In genomic region chr2:155363349-155363888, GRCh38 we compare ENCODE assay signal across 23 cellular contexts.
DNase-seq lines count a peak whose midpoint lies in the region; ATAC-seq and TF ChIP-seq lines count a peak whose summit lies in the region.
"Had no signal": no experiment of that assay in that cellular context is flagged by ENCODE, and none has a peak within 500 bp of the region (broad histone marks: within the 10 kb centered on the region; RNA-seq: fewer than 3 reads in every experiment).

No MANE protein-coding gene starts in this region.

- DNase-seq in LNCaP clone FGC (ENCODE audit: low read depth), result peak; percentile 3
- DNase-seq in NCI-H2227 treated with DMSO at 0.1 percent for 48 hours (lab: John Stamatoyannopoulos, UW), result peak; percentile 39
- no peak for DNase-seq in upper lobe of left lung
- DNase-seq: 8988T; ACHN; AML-193; BE2C; CD4-positive, alpha-beta T cell; CD8-positive, alpha-beta memory T cell; DMS 273 treated with DMSO at 0.1 percent for 48 hours; DMS79; EL; GDM1; H9 had no signal

- H3K9me3 ChIP-seq in parathyroid adenoma (ENCODE audit: control insufficient read depth, low read length), result no peaks in the 10 kb centered on the region
- H3K9me3 ChIP-seq in upper lobe of left lung, result no peaks in the 10 kb centered on the region
- H3K9me3 ChIP-seq: A549; BE2C; BLaER1 treated with 17β-estradiol and CSF1 and Interleukin-3, amounts not matched to agents 10 nM and 100 nM had no signal

- H3K4me3 Mint-ChIP-seq in stimulated activated memory B cell treated with anti-CD40 and anti-IgM and Interleukin-4, amounts not matched to agents 10 μg/mL and 1 μg/mL and 100 μg/mL, for 72 hours, result no peak overlapping the region
- H3K4me3 Mint-ChIP-seq: CD14-positive monocyte; CD4-positive, alpha-beta T cell; CD8-positive, alpha-beta memory T cell; GM23338; H9 had no signal

- no peak for TF ChIP-seq POLR2A in upper lobe of left lung (IDR thresholded peaks at IDR 0.05)

- H3K9ac ChIP-seq in parathyroid adenoma, result no peak overlapping the region
- H3K9ac ChIP-seq: BLaER1 treated with 17β-estradiol and CSF1 and Interleukin-3, amounts not matched to agents 10 nM and 100 nM had no signal

- H3K36me3 ChIP-seq in parathyroid adenoma (ENCODE audit: control insufficient read depth, insufficient read depth, low read length), result no peaks in the 10 kb centered on the region
- no peaks in the 10 kb centered on the region for H3K36me3 ChIP-seq in upper lobe of left lung
- H3K36me3 ChIP-seq: BE2C; BLaER1 treated with 17β-estradiol and CSF1 and Interleukin-3, amounts not matched to agents 10 nM and 100 nM had no signal

- H3K27ac ChIP-seq in parathyroid adenoma (no peak overlapping the region), upper lobe of left lung (no peak overlapping the region)
- H3K27ac ChIP-seq: A549; BLaER1 treated with 17β-estradiol and CSF1 and Interleukin-3, amounts not matched to agents 10 nM and 100 nM had no signal

- WGBS in upper lobe of left lung, 2 donors, result 78% methylated on average over 8 of the region's 8 CpGs

- no peak overlapping the region for H3K27ac Mint-ChIP-seq in stimulated activated memory B cell treated with anti-CD40 and anti-IgM and Interleukin-4, amounts not matched to agents 10 μg/mL and 1 μg/mL and 100 μg/mL, for 72 hours
- H3K27ac Mint-ChIP-seq: CD14-positive monocyte; CD4-positive, alpha-beta T cell; CD8-positive, alpha-beta memory T cell; GM23338; H9 had no signal

- H3K4me2 ChIP-seq in parathyroid adenoma (ENCODE audit: low read length), result peak overlapping the region; percentile 47
- H3K4me2 ChIP-seq: A549; BLaER1 treated with 17β-estradiol and CSF1 and Interleukin-3, amounts not matched to agents 10 nM and 100 nM; GM23338 had no signal

- H3K4me3 ChIP-seq in LNCaP clone FGC (ENCODE audit: low read depth, low read length), result no peak overlapping the region
- no peak overlapping the region for H3K4me3 ChIP-seq in parathyroid adenoma (ENCODE audit: low read depth, low read length)
- peak overlapping the region in 2 of 4 donors; percentile 3 to 19 for H3K4me3 ChIP-seq in upper lobe of left lung
- H3K4me3 ChIP-seq: A549; BLaER1 treated with 17β-estradiol and CSF1 and Interleukin-3, amounts not matched to agents 10 nM and 100 nM; GM12878; GM23338 had no signal

- no peaks in the 10 kb centered on the region for H3K79me2 ChIP-seq in parathyroid adenoma

- ATAC-seq in stimulated activated memory B cell treated with anti-CD40 and anti-IgM and Interleukin-4, amounts not matched to agents 10 μg/mL and 1 μg/mL and 100 μg/mL, for 72 hours, result no peak
- no peak for ATAC-seq in HG03039 (IDR thresholded peaks at IDR 0.05; ENCODE audit: unreplicated experiment)
- no peak for ATAC-seq in upper lobe of left lung (ENCODE audit: low FRiP score in 2 of 2)
- ATAC-seq: A549, GM23338, HCT116 had no signal

- TF ChIP-seq CTCF in LNCaP clone FGC (IDR thresholded peaks at IDR 0.05; ENCODE audit: control insufficient read depth, extremely low read depth, insufficient read depth) (no peak), parathyroid adenoma (IDR thresholded peaks at IDR 0.05) (no peak), upper lobe of left lung (IDR thresholded peaks at IDR 0.05) (no peak)

- peaks cover 3% of the 10 kb centered on the region for H3K9me3 Mint-ChIP-seq in stimulated activated memory B cell treated with anti-CD40 and anti-IgM and Interleukin-4, amounts not matched to agents 10 μg/mL and 1 μg/mL and 100 μg/mL, for 72 hours

- H3K4me1 Mint-ChIP-seq in stimulated activated memory B cell treated with anti-CD40 and anti-IgM and Interleukin-4, amounts not matched to agents 10 μg/mL and 1 μg/mL and 100 μg/mL, for 72 hours, result no peaks in the 10 kb centered on the region
- H3K4me1 Mint-ChIP-seq: CD14-positive monocyte; CD8-positive, alpha-beta memory T cell; GM23338 had no signal

- TF ChIP-seq EP300 in upper lobe of left lung (IDR thresholded peaks at IDR 0.05), result no peak

- no peak overlapping the region for H2AFZ ChIP-seq in parathyroid adenoma
- H2AFZ ChIP-seq: GM23338 had no signal

- H3K4me1 ChIP-seq in parathyroid adenoma (no peaks in the 10 kb centered on the region), upper lobe of left lung (no peaks in the 10 kb centered on the region)
- H3K4me1 ChIP-seq: A549; BE2C; BLaER1 treated with 17β-estradiol and CSF1 and Interleukin-3, amounts not matched to agents 10 nM and 100 nM had no signal

- H3K27me3 ChIP-seq in parathyroid adenoma (ENCODE audit: control insufficient read depth, insufficient read depth, low read length) (no peaks in the 10 kb centered on the region), upper lobe of left lung (no peaks in the 10 kb centered on the region)
- H3K27me3 ChIP-seq: BE2C; BLaER1 treated with 17β-estradiol and CSF1 and Interleukin-3, amounts not matched to agents 10 nM and 100 nM had no signal

- no peaks in the 10 kb centered on the region for H3K36me3 Mint-ChIP-seq in stimulated activated memory B cell treated with anti-CD40 and anti-IgM and Interleukin-4, amounts not matched to agents 10 μg/mL and 1 μg/mL and 100 μg/mL, for 72 hours
- H3K36me3 Mint-ChIP-seq: CD14-positive monocyte; CD8-positive, alpha-beta memory T cell had no signal

- H3K27me3 Mint-ChIP-seq in stimulated activated memory B cell treated with anti-CD40 and anti-IgM and Interleukin-4, amounts not matched to agents 10 μg/mL and 1 μg/mL and 100 μg/mL, for 72 hours, result no peaks in the 10 kb centered on the region
- H3K27me3 Mint-ChIP-seq: CD4-positive, alpha-beta T cell; CD8-positive, alpha-beta memory T cell had no signal

Comparison
In these comparisons a context has a peak if more than half of its experiments do, and no peak if none do; other contexts are left out.
1. DNase-seq: peak in LNCaP clone FGC (single experiment) and NCI-H2227 treated with DMSO at 0.1 percent for 48 hours (single experiment); none in upper lobe of left lung (0 of 2).